1 cellular context compared by ENCODE assay signal in genomic region chr17:64661981-64662773, GRCh38.
TF ChIP-seq lines count a peak whose summit lies in the region.

TSS of gene SMURF2 (minus strand) at chr17:64662307. CDS start at chr17:64661880, 427 bp downstream.

TF ChIP-seq in SK-N-SH, 30 proteins besides CTCF, POLR2A, EP300 and RAD21 (continued from another document):
- 0 out of 2 replicates have a peak, but pooled peaks have one; percentile 25 for TF ChIP-seq REST (IDR thresholded peaks at IDR 0.05; ENCODE audit: low read depth, low read length)
- no peak for TF ChIP-seq RCOR1 (IDR thresholded peaks at IDR 0.05; ENCODE audit: low read length)
- TF ChIP-seq RXRA (IDR thresholded peaks at IDR 0.05; ENCODE audit: borderline replicate concordance, low read depth): 0 out of 2 replicates have a peak, but pooled peaks have one; percentile 39
- no peak for TF ChIP-seq FOXJ3 (CRISPR knock-in tag; IDR thresholded peaks at IDR 0.05)
- TF ChIP-seq TAF1 (IDR thresholded peaks at IDR 0.05; ENCODE audit: borderline replicate concordance, low read depth, low read length): peak; percentile 89
- peak; percentile 51 for TF ChIP-seq MAX (IDR thresholded peaks at IDR 0.05; ENCODE audit: low read depth)
- TF ChIP-seq MXI1 (IDR thresholded peaks at IDR 0.05; ENCODE audit: low read depth, low read length): peak; percentile 68; the same call in 1 of the 2 replicates
- TF ChIP-seq ELF1 (IDR thresholded peaks at IDR 0.05): no peak
